26 cellular contexts compared by ENCODE assay signal in the genomic region with DNA sequence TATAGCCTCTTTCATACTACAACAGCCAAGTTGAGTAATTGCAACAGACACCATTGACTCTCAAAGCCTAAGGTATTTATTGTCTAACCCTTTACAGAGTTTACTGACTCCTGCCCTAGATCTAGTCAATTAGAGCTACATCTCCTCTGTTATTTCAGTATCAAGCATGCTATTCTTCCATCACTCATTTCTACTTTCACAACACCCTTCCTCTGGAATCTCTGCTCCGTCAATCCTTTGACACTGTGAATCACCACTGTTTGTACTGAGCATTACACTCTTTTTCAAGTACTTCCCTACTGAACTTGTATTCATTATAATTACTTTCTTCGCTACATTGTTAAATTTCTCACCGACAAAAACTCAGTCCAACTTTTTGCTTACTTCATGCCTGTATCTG.
DNase-seq lines count a peak whose midpoint lies in the region; ATAC-seq and TF ChIP-seq lines count a peak whose summit lies in the region.
"Had no signal": no experiment of that assay in that cellular context is flagged by ENCODE, and none has a peak within 500 bp of the region (broad histone marks: within the 10 kb centered on the region; RNA-seq: fewer than 3 reads in every experiment).

No MANE protein-coding gene starts in this region.

- no peak overlapping the region for H3K4me3 ChIP-seq in cardiac muscle cell
- H3K4me3 ChIP-seq in left ventricle myocardium inferior: no peak overlapping the region
- H3K4me3 ChIP-seq in gastrocnemius medialis: no peak overlapping the region
- H3K4me3 ChIP-seq: breast epithelium, heart left ventricle, psoas muscle, skin epidermis, testis had no signal

- in situ Hi-C loops in gastrocnemius medialis (cut with MboI; ENCODE audit: low sequenced_read_pairs in 4 of 4): no loop called here

- peaks cover 15% of the 10 kb centered on the region for H3K9me3 Mint-ChIP-seq in type B pancreatic cell
- H3K9me3 Mint-ChIP-seq: activated T-helper 17 cell treated with anti-CD3 and anti-CD28 coated beads, Interleukin-2, amount 50 U/mL, for 72 hours had no signal

- peaks cover 15% of the 10 kb centered on the region for H3K4me1 Mint-ChIP-seq in type B pancreatic cell (ENCODE audit: unreplicated experiment)

- peak in 1 of 2 donors; percentile 57 for DNase-seq in cardiac muscle cell (ENCODE audit: low read depth in 1 of 2, low spot score in 1 of 2)
- DNase-seq in left ventricle myocardium inferior: no peak
- DNase-seq in amniotic epithelial cell (ENCODE audit: low read depth): peak; percentile 93
- peak; percentile 89 for DNase-seq in iris pigment epithelial cell (ENCODE audit: low read depth)
- DNase-seq in type B pancreatic cell (ENCODE audit: extremely low spot score, unreplicated experiment): no peak
- DNase-seq in stimulated activated CD4-positive, alpha-beta T cell treated with anti-CD3 and anti-CD28 coated beads, Interleukin-4, amount 100 ng/mL, for 4 hours: no peak
- no peak for DNase-seq in GM10266 (ENCODE audit: extremely low spot score)
- DNase-seq in gastrocnemius medialis: no peak
- DNase-seq: activated CD4-positive, alpha-beta T cell treated with anti-CD3 and anti-CD28 coated beads, Interleukin-2, amount 10 ng/mL, durations not matched to agents 7 days and 5 days; dermis blood vessel endothelial cell; DMS53; GF-D8; heart left ventricle; KG1; NCI-H187 treated with DMSO at 0.1 percent for 48 hours; NCI-H226; NCI-H774; psoas muscle; SHP77; stimulated activated CD4-positive, alpha-beta T cell treated with anti-CD3 and anti-CD28 coated beads, Interleukin-1b, Interleukin-23, amount 100 ng/mL, for 48 hours; SW 1271; testis had no signal

- ATAC-seq in gastrocnemius medialis: no peak
- ATAC-seq: activated T-helper 17 cell treated with anti-CD3 and anti-CD28 coated beads, Interleukin-2, amount 50 U/mL, for 72 hours; psoas muscle; stimulated activated effector memory CD8-positive, alpha-beta T cell treated with anti-CD3 and anti-CD28 coated beads, Interleukin-12 subunit alpha, Interleukin-12 subunit beta, amount 100 ng/mL, for 72 hours had no signal

- H3K4me3 Mint-ChIP-seq in type B pancreatic cell: no peak overlapping the region
- H3K4me3 Mint-ChIP-seq: activated CD4-positive, alpha-beta T cell treated with anti-CD3 and anti-CD28 coated beads, Interleukin-2, amount 10 ng/mL, durations not matched to agents 7 days and 5 days; activated T-helper 17 cell treated with anti-CD3 and anti-CD28 coated beads, Interleukin-2, amount 50 U/mL, for 72 hours; stimulated activated effector memory CD8-positive, alpha-beta T cell treated with anti-CD3 and anti-CD28 coated beads, Interleukin-12 subunit alpha, Interleukin-12 subunit beta, amount 100 ng/mL, for 72 hours had no signal

- H3K27ac ChIP-seq in cardiac muscle cell (peak overlapping the region; percentile 95), left ventricle myocardium inferior (replicated peaks) (no peak overlapping the region), gastrocnemius medialis (no peak overlapping the region)
- H3K27ac ChIP-seq: breast epithelium, heart left ventricle, psoas muscle, skin epidermis, testis had no signal

- TF ChIP-seq POLR2A in gastrocnemius medialis (IDR thresholded peaks at IDR 0.05): no peak

- H3K27me3 Mint-ChIP-seq in type B pancreatic cell: no peaks in the 10 kb centered on the region
- H3K27me3 Mint-ChIP-seq: activated CD4-positive, alpha-beta T cell treated with anti-CD3 and anti-CD28 coated beads, Interleukin-2, amount 10 ng/mL, durations not matched to agents 7 days and 5 days; activated T-helper 17 cell treated with anti-CD3 and anti-CD28 coated beads, Interleukin-2, amount 50 U/mL, for 72 hours had no signal

- no peaks in the 10 kb centered on the region for H3K27me3 ChIP-seq in cardiac muscle cell
- H3K27me3 ChIP-seq in left ventricle myocardium inferior (ENCODE audit: low read depth): no peaks in the 10 kb centered on the region
- no peaks in the 10 kb centered on the region for H3K27me3 ChIP-seq in gastrocnemius medialis
- H3K27me3 ChIP-seq: breast epithelium, heart left ventricle, testis had no signal

- intact Hi-C loops in left ventricle myocardium inferior (cut with micrococcal nuclease) (no loop called here), gastrocnemius medialis (cut with DNase I; ENCODE audit: low total_unique reads) (no loop called here)

- peak overlapping the region; percentile 27 for H3K27ac Mint-ChIP-seq in type B pancreatic cell
- H3K27ac Mint-ChIP-seq: activated T-helper 17 cell treated with anti-CD3 and anti-CD28 coated beads, Interleukin-2, amount 50 U/mL, for 72 hours; stimulated activated effector memory CD8-positive, alpha-beta T cell treated with anti-CD3 and anti-CD28 coated beads, Interleukin-12 subunit alpha, Interleukin-12 subunit beta, amount 100 ng/mL, for 72 hours had no signal

- TF ChIP-seq CTCF in cardiac muscle cell (IDR thresholded peaks at IDR 0.05; ENCODE audit: low read depth, low read length) (no peak), left ventricle myocardium inferior (IDR thresholded peaks at IDR 0.05; ENCODE audit: borderline replicate concordance) (no peak), type B pancreatic cell (conservative IDR thresholded peaks at IDR 0.05) (no peak), GM10266 (IDR thresholded peaks at IDR 0.05; ENCODE audit: control insufficient read depth, insufficient read depth, low read depth, missing control alignments) (no peak), gastrocnemius medialis (IDR thresholded peaks at IDR 0.05 in 4 of 5, conservative IDR thresholded peaks at IDR 0.05 in 1 of 5) (no peak)

- H3K9me3 ChIP-seq in cardiac muscle cell (ENCODE audit: low read depth) (no peaks in the 10 kb centered on the region), left ventricle myocardium inferior (replicated peaks) (peaks cover 25% of the 10 kb centered on the region), gastrocnemius medialis (peaks cover 0 to 7% (median 0%) of the 10 kb centered on the region in 3 donors)
- H3K9me3 ChIP-seq: testis had no signal

- peaks cover 28% of the 10 kb centered on the region for H3K36me3 Mint-ChIP-seq in type B pancreatic cell
- H3K36me3 Mint-ChIP-seq: stimulated activated effector memory CD8-positive, alpha-beta T cell treated with anti-CD3 and anti-CD28 coated beads, Interleukin-12 subunit alpha, Interleukin-12 subunit beta, amount 100 ng/mL, for 72 hours had no signal

- peaks cover 39% of the 10 kb centered on the region for H3K4me1 ChIP-seq in cardiac muscle cell (ENCODE audit: low read depth)
- peaks cover 22% of the 10 kb centered on the region for H3K4me1 ChIP-seq in left ventricle myocardium inferior
- H3K4me1 ChIP-seq in gastrocnemius medialis: peaks cover 0 to 4% of the 10 kb centered on the region in 2 donors
- H3K4me1 ChIP-seq: breast epithelium, psoas muscle had no signal

- no peaks in the 10 kb centered on the region for H3K36me3 ChIP-seq in cardiac muscle cell
- H3K36me3 ChIP-seq in left ventricle myocardium inferior: no peaks in the 10 kb centered on the region
- no peaks in the 10 kb centered on the region for H3K36me3 ChIP-seq in gastrocnemius medialis
- H3K36me3 ChIP-seq: breast epithelium, heart left ventricle had no signal

Comparison
In these comparisons a context has a peak if more than half of its experiments do, and no peak if none do; other contexts are left out.
1. DNase-seq: peak in amniotic epithelial cell (single experiment) and iris pigment epithelial cell (single experiment); none in left ventricle myocardium inferior (single experiment), type B pancreatic cell (single experiment), stimulated activated CD4-positive, alpha-beta T cell treated with anti-CD3 and anti-CD28 coated beads, Interleukin-4, amount 100 ng/mL, for 4 hours (0 of 2), GM10266 (single experiment) and gastrocnemius medialis (0 of 2).